In the genomic region with DNA sequence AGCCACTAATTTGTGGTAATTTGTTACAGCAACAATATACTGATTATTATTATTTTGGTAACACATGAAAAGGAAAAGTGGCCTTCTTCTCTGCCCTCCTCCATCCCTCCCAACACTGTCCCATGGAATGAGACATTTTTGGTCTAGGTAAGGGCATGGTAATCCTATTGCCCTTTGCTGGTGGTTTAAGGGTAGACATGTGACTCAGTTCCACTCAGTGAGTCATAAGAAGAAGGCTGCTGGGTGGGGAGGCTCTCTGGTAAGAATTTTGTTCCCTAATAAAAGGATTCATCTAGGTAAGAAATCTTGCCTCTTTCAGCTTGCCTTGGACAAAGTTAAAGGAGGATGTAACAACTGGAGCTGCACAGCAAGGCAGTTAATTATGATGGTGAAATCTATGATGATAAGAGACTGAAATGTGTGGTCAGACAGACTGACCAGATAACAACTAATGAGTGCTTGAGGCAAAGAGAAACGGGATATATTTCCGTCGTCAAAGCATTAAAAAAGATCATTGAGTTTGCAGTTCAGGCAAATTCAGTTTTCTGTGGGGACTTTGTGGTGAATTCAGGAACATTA, we compare ENCODE assay signal across 22 cellular contexts.
DNase-seq lines count a peak whose midpoint lies in the region; ATAC-seq, FAIRE-seq and TF ChIP-seq lines count a peak whose summit lies in the region.
"Had no signal": no experiment of that assay in that cellular context is flagged by ENCODE, and none has a peak within 500 bp of the region (broad histone marks: within the 10 kb centered on the region; RNA-seq: fewer than 3 reads in every experiment).

No MANE protein-coding gene starts in this region.

- H3K9me3 ChIP-seq in PC-3 (ENCODE audit: low read length) (no peaks in the 10 kb centered on the region), osteoblast (ENCODE audit: low read depth, low read length) (peaks cover 2% of the 10 kb centered on the region), tibial artery (no peaks in the 10 kb centered on the region)
- H3K9me3 ChIP-seq: BLaER1 had no signal

- H4K20me1 ChIP-seq in PC-3 (ENCODE audit: low read length) (no peaks in the 10 kb centered on the region), osteoblast (ENCODE audit: insufficient read depth, low read length) (no peaks in the 10 kb centered on the region)
- H4K20me1 ChIP-seq: BLaER1 had no signal

- H3K4me2 ChIP-seq in PC-3 (ENCODE audit: low read length): no peak overlapping the region
- no peak overlapping the region for H3K4me2 ChIP-seq in osteoblast (ENCODE audit: insufficient read depth, low read length)
- H3K4me2 ChIP-seq: A549, BLaER1 had no signal

- H3F3A ChIP-seq in PC-3 (ENCODE audit: low read length, unreplicated experiment): no peaks in the 10 kb centered on the region

- intact Hi-C loops in PC-3 (cut with micrococcal nuclease): no loop called here
- intact Hi-C loops in tibial artery (cut with DNase I; ENCODE audit: low total_unique reads): no loop called here
- intact Hi-C loops in dorsolateral prefrontal cortex (cut with DNase I): no loop called here

- POLR2A ChIA-PET in PC-3 (lab: Charles Lee; ENCODE audit: unreplicated experiment): interaction anchor here (0.6 kb wide), 1 partner anchor 43 kb away, joined by 3 read pairs; no protein-coding TSS in a partner anchor

- CTCF ChIA-PET in PC-3 (lab: Charles Lee): no interaction called here

- peaks cover 5% of the 10 kb centered on the region; the same call in 1 of the 2 replicates for H3K4me1 ChIP-seq in PC-3 (ENCODE audit: insufficient read depth, low read length)
- H3K4me1 ChIP-seq in osteoblast (ENCODE audit: insufficient read depth, low read length): no peaks in the 10 kb centered on the region
- H3K4me1 ChIP-seq in tibial artery: no peaks in the 10 kb centered on the region
- H3K4me1 ChIP-seq: A549, BLaER1 had no signal

- BruUV-seq in PC-3 (replicated peaks; lab: Mats Ljungman, UMichigan): no TSS peak

- H3K27ac ChIP-seq in PC-3 (ENCODE audit: low read length) (no peak overlapping the region), osteoblast (ENCODE audit: low read depth, low read length) (no peak overlapping the region), tibial artery (no peak overlapping the region), dorsolateral prefrontal cortex (no peak overlapping the region)
- H3K27ac ChIP-seq: A549, BLaER1, HL-60, RWPE1 had no signal

- H3K27me3 ChIP-seq in PC-3 (ENCODE audit: low read length) (no peaks in the 10 kb centered on the region), bronchial epithelial cell (ENCODE audit: control insufficient read depth, insufficient read depth, low read length) (no peaks in the 10 kb centered on the region), osteoblast (ENCODE audit: insufficient read depth, low read length) (no peaks in the 10 kb centered on the region), tibial artery (no peaks in the 10 kb centered on the region), dorsolateral prefrontal cortex (peaks cover 0 to 10% (median 0%) of the 10 kb centered on the region in 45 donors)
- H3K27me3 ChIP-seq: BLaER1 had no signal

- H3K4me3 ChIP-seq in PC-3 (ENCODE audit: low read length) (no peak overlapping the region), bronchial epithelial cell (ENCODE audit: low read depth, low read length) (no peak overlapping the region), osteoblast (ENCODE audit: insufficient read depth, low read length) (no peak overlapping the region), tibial artery (no peak overlapping the region), dorsolateral prefrontal cortex (no peak overlapping the region)
- H3K4me3 ChIP-seq: A549, BLaER1 had no signal

- no peak for TF ChIP-seq CTCF in D721Med (IDR thresholded peaks at IDR 0.05; ENCODE audit: insufficient read depth, missing control alignments)
- no peak for TF ChIP-seq CTCF in PC-3 (conservative IDR thresholded peaks at IDR 0.05; ENCODE audit: low read depth, low read length)
- no peak for TF ChIP-seq CTCF in bronchial epithelial cell (IDR thresholded peaks at IDR 0.05; ENCODE audit: insufficient read depth, low read length, severe bottlenecking)
- no peak for TF ChIP-seq CTCF in osteoblast (IDR thresholded peaks at IDR 0.05; ENCODE audit: extremely low read depth, low read depth, low read length)
- TF ChIP-seq CTCF in tibial artery (IDR thresholded peaks at IDR 0.05): no peak
- TF ChIP-seq CTCF in dorsolateral prefrontal cortex (IDR thresholded peaks at IDR 0.05 in 54 of 56, conservative IDR thresholded peaks at IDR 0.05 in 2 of 56; ENCODE audit: low read depth in 1 of 56, partially characterized antibody in 56 of 56): no peak

- H3K36me3 ChIP-seq in PC-3 (ENCODE audit: low read depth, low read length) (no peaks in the 10 kb centered on the region), bronchial epithelial cell (ENCODE audit: control insufficient read depth, insufficient read depth, low read length) (no peaks in the 10 kb centered on the region), osteoblast (ENCODE audit: insufficient read depth, low read length) (no peaks in the 10 kb centered on the region), tibial artery (no peaks in the 10 kb centered on the region)
- H3K36me3 ChIP-seq: BLaER1 had no signal

- H2AFZ ChIP-seq in PC-3 (ENCODE audit: low read length) (no peak overlapping the region), osteoblast (ENCODE audit: low read length) (peak overlapping the region; percentile 2)

- ATAC-seq in PC-3: no peak
- ATAC-seq: A549 had no signal

- no peaks in the 10 kb centered on the region for H3K79me2 ChIP-seq in PC-3 (ENCODE audit: low read length)
- H3K79me2 ChIP-seq in osteoblast (ENCODE audit: insufficient read depth, low read length): no peaks in the 10 kb centered on the region

- no peak overlapping the region for H3K9ac ChIP-seq in PC-3 (ENCODE audit: low read length)
- H3K9ac ChIP-seq: BLaER1 had no signal

- no peaks in the 10 kb centered on the region for H3K9me2 ChIP-seq in PC-3 (replicated peaks; ENCODE audit: low read length)

- FAIRE-seq in D721Med (lab: Jason Lieb, UNC) (peak; percentile 66), bronchial epithelial cell (lab: Jason Lieb, UNC) (no peak)
- FAIRE-seq: A549, G401.6, H54, HTR-8/SVneo had no signal

- DNase-seq in D721Med (ENCODE audit: insufficient read length, low spot score) (no peak), PC-3 (peak; percentile 42), bronchial epithelial cell (ENCODE audit: low read depth) (peak; percentile 15), osteoblast (ENCODE audit: insufficient read length, low spot score, missing footprints) (no peak), NCI-H2227 treated with DMSO at 0.1 percent for 48 hours (lab: John Stamatoyannopoulos, UW) (no peak), tibial artery (no peak), dorsolateral prefrontal cortex (no peak), NCI-H1092 treated with DMSO at 0.1 percent for 48 hours (lab: John Stamatoyannopoulos, UW) (no peak)
- DNase-seq: CD4-positive, alpha-beta memory T cell; DMS79; HFFc6; Kasumi-1; NCI-H1105; NCI-H510A; NCI-H748 treated with DMSO at 0.1 percent for 48 hours had no signal

Comparison
In these comparisons a context has a peak if more than half of its experiments do, and no peak if none do; other contexts are left out.
1. DNase-seq: peak in PC-3 (single experiment) and bronchial epithelial cell (single experiment); none in D721Med (single experiment), osteoblast (single experiment), NCI-H2227 treated with DMSO at 0.1 percent for 48 hours (single experiment), tibial artery (0 of 2), dorsolateral prefrontal cortex (0 of 10) and NCI-H1092 treated with DMSO at 0.1 percent for 48 hours (single experiment).